ENCODE assay signal across 7 cellular contexts in genomic region chr17:17839792-17840707, GRCh38. TPM values are rescaled to one million over a fixed set of nuclear protein-coding genes. Genes with fewer than 3 reads are reported as not detected.
A peak's percentile ranks its signal among the peaks of the same experiment; 100 is the strongest.
DNase-seq lines count a peak whose midpoint lies in the region; ATAC-seq, FAIRE-seq and TF ChIP-seq lines count a peak whose summit lies in the region.

No MANE protein-coding gene starts in this region.

- peak; percentile 17 for FAIRE-seq in keratinocyte (lab: Jason Lieb, UNC)

- H3K27me3 Mint-ChIP-seq in central memory CD8-positive, alpha-beta T cell = no peaks in the 10 kb centered on the region

- H3K9me3 ChIP-seq in keratinocyte (ENCODE audit: control insufficient read depth, low read depth, low read length) = no peaks in the 10 kb centered on the region

- no peak overlapping the region for H2AFZ ChIP-seq in keratinocyte (ENCODE audit: control insufficient read depth, low read length)

- dilution Hi-C loops in keratinocyte (cut with MboI; ENCODE audit: extremely low pct_ligation_motif_present, low sequenced_read_pairs) = no loop called here

- H3K36me3 ChIP-seq in keratinocyte (ENCODE audit: control insufficient read depth in 2 of 2, extremely low read depth in 1 of 2, insufficient read depth in 2 of 2, low read length in 2 of 2) = peaks cover under 1 to 7% of the 10 kb centered on the region in 2 experiments

- no peak for TF ChIP-seq CTCF in keratinocyte (optimal IDR thresholded peaks at IDR 0.05 in 1 of 3, IDR thresholded peaks at IDR 0.05 in 1 of 3, conservative IDR thresholded peaks at IDR 0.05 in 1 of 3; ENCODE audit: extremely low read depth in 1 of 3, insufficient read depth in 2 of 3, low read length in 3 of 3)

- peak overlapping the region; percentile 91 for H3K4me3 Mint-ChIP-seq in central memory CD8-positive, alpha-beta T cell

- H3K9me3 Mint-ChIP-seq in central memory CD8-positive, alpha-beta T cell = no peaks in the 10 kb centered on the region

- H3K4me2 ChIP-seq in keratinocyte (ENCODE audit: control insufficient read depth, extremely low read depth, insufficient read depth, low read depth, low read length) = peak overlapping the region; percentile 80

- H3K27me3 ChIP-seq in keratinocyte (ENCODE audit: control insufficient read depth, extremely low read depth, insufficient read depth, low read length) = no peaks in the 10 kb centered on the region

- peak overlapping the region; percentile 98 for H3K27ac ChIP-seq in keratinocyte (ENCODE audit: control insufficient read depth, insufficient read depth, low read length)

- peak overlapping the region; percentile 90 for H3K9ac ChIP-seq in keratinocyte (ENCODE audit: control insufficient read depth, extremely low read depth, insufficient read depth, low read length)

- H4K20me1 ChIP-seq in keratinocyte (ENCODE audit: control insufficient read depth, extremely low read depth, insufficient read depth, low read length) = peaks cover 5% of the 10 kb centered on the region

- peak overlapping the region; percentile 13 to 59 (median 42) for H3K4me3 ChIP-seq in keratinocyte (ENCODE audit: control insufficient read depth in 2 of 3, extremely low read depth in 1 of 3, insufficient read depth in 2 of 3, low read depth in 1 of 3, low read length in 3 of 3)

- peak overlapping the region; percentile 90 for H3K27ac Mint-ChIP-seq in central memory CD8-positive, alpha-beta T cell (ENCODE audit: low read depth)

- H3K9me1 ChIP-seq in keratinocyte (ENCODE audit: control insufficient read depth, extremely low read depth, insufficient read depth, low read length) = peaks cover 3% of the 10 kb centered on the region

- peaks cover 65% of the 10 kb centered on the region for H3K4me1 ChIP-seq in keratinocyte (ENCODE audit: control insufficient read depth, extremely low read depth, insufficient read depth, low read length)

- peaks cover 28% of the 10 kb centered on the region for H3K4me1 Mint-ChIP-seq in central memory CD8-positive, alpha-beta T cell

- H3K36me3 Mint-ChIP-seq in central memory CD8-positive, alpha-beta T cell (ENCODE audit: insufficient read depth) = peaks cover 33% of the 10 kb centered on the region

- peak; percentile 86 for DNase-seq in NCI-H2196 (lab: John Stamatoyannopoulos, UW; ENCODE audit: unreplicated experiment)
- peak; percentile 58 for DNase-seq in activated CD4-positive, CD25-positive, alpha-beta regulatory T cell treated with anti-CD3 and anti-CD28 coated beads, Interleukin-2, amount 50 U/mL, for 16 hours (ENCODE audit: low read depth, low spot score)
- DNase-seq in central memory CD8-positive, alpha-beta T cell (ENCODE audit: low spot score in 2 of 2) = peak; percentile 61 to 63
- DNase-seq in keratinocyte (ENCODE audit: low read depth, low spot score) = peak; percentile 92
- peak; percentile 56 to 76 (median 59) for DNase-seq in stimulated activated CD4-positive, alpha-beta T cell treated with anti-CD3 and anti-CD28 coated beads, Interleukin-12 subunit alpha, Interleukin-12 subunit beta, amount 100 ng/mL, for 48 hours (ENCODE audit: low read depth in 2 of 3, low spot score in 1 of 3)

- H3K79me2 ChIP-seq in keratinocyte (ENCODE audit: control insufficient read depth, insufficient read depth, low read length) = peaks cover 16% of the 10 kb centered on the region

- peak; percentile 39 for ATAC-seq in GM18520 (IDR thresholded peaks at IDR 0.05; ENCODE audit: unreplicated experiment)
- peak; percentile 49 for ATAC-seq in HG02981 (IDR thresholded peaks at IDR 0.05; ENCODE audit: unreplicated experiment)
- ATAC-seq in central memory CD8-positive, alpha-beta T cell (replicated peaks; ENCODE audit: extremely low read depth, poor library complexity, severe bottlenecking) = peak; percentile 64

RNA-seq across cellular contexts. Expression of gene SREBF1, which starts 3.3 kb away (rescaled TPM):
- 51.7 to 62.3 TPM (median 59.8 TPM) in 3 replicates for polyA plus RNA-seq in keratinocyte
- 141 TPM for polyA plus RNA-seq in keratinocyte (2011; ENCODE audit: low read depth)
- polyA plus RNA-seq in keratinocyte (2011; cell fraction: cytosol; rRNA removed) = 13.1 and 22.9 TPM in 2 replicates
- 193 and 230 TPM in 2 replicates for polyA plus RNA-seq in keratinocyte (2011; cell fraction: nucleus; rRNA removed)
- polyA plus RNA-seq in keratinocyte (2012; ENCODE audit: low replicate concordance) = 58.4 and 115 TPM in 2 replicates
- polyA minus RNA-seq in keratinocyte = 92.2 to 212 TPM (median 99.5 TPM) in 3 replicates
- polyA minus RNA-seq in keratinocyte (2011; cell fraction: cytosol; rRNA and poly(A)+ RNA removed) = 158 TPM
- 274 and 384 TPM in 2 replicates for polyA minus RNA-seq in keratinocyte (2011; cell fraction: nucleus; rRNA and poly(A)+ RNA removed)

Comparison
In these comparisons a context has a peak if more than half of its experiments do, and no peak if none do; other contexts are left out.
1. Peak in every context shown above with its lines: DNase-seq, ATAC-seq, H3K4me3 ChIP-seq and H3K27ac ChIP-seq.